Comparison of ENCODE assay signal across 8 cellular contexts in the genomic region with DNA sequence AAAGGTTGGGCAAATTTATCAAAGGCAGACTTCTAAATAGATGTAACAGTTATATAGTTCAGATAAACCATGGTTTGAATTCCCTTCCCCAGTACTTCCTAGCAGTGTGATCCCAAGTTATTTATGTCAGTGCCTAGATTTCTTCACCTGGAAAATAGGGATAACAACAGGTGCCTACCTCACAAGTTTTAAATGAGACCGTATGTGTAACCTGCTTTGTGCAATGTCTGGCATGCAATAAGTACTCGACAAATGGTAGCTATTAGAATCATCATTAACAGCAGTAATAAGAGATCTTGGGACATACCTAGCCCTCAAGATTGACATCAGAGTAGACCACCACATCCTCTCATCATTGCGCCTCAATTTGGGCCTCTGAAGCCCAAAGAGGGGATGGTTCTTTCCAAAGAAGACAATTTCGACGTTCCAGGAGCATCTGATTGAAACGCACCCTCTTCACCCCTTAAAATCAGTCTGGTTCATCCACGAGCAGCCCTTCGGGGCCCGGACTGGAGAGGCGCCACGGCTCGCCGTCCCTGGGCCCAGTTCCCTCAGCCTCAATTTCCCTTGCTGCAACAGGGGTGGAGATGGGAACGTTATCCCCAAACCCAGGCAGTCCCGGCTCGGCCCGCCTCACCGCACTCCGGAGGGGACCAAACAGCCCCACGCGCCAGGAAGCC. TPM values are rescaled to one million over a fixed set of nuclear protein-coding genes. Genes with fewer than 3 reads are reported as not detected.
DNase-seq lines count a peak whose midpoint lies in the region; ATAC-seq and TF ChIP-seq lines count a peak whose summit lies in the region.

No MANE protein-coding gene starts in this region.

- H3K4me1 ChIP-seq in iPS-18a (ENCODE audit: control insufficient read depth, low read depth, low read length), result no peaks in the 10 kb centered on the region
- peaks cover 12 to 44% (median 34%) of the 10 kb centered on the region in 4 donors for H3K4me1 ChIP-seq in stomach

- H3K27me3 ChIP-seq in iPS-18a (ENCODE audit: control insufficient read depth, insufficient read depth, low read length), result no peaks in the 10 kb centered on the region
- no peaks in the 10 kb centered on the region for H3K27me3 ChIP-seq in stomach

- intact Hi-C loops in stomach (cut with DNase I; ENCODE audit: low total_unique reads), result no loop called here

- no peak for TF ChIP-seq EP300 in stomach (IDR thresholded peaks at IDR 0.05)

- no peak for TF ChIP-seq CTCF in stomach (IDR thresholded peaks at IDR 0.05)

- peaks cover 2% of the 10 kb centered on the region for H3K36me3 ChIP-seq in iPS-18a (ENCODE audit: control insufficient read depth, low read depth, low read length)
- H3K36me3 ChIP-seq in stomach, result peaks cover 0 to 11% (median 5%) of the 10 kb centered on the region in 4 donors

- peaks cover 56% of the 10 kb centered on the region for H3K4me1 Mint-ChIP-seq in stimulated activated naive CD8-positive, alpha-beta T cell treated with anti-CD3 and anti-CD28 coated beads, Interleukin-15, Interleukin-2, amounts not matched to agents 100 ng/mL and 50 ng/mL, for 24 hours (ENCODE audit: low read depth)
- H3K4me1 Mint-ChIP-seq in activated T-helper 17 cell treated with anti-CD3 and anti-CD28 coated beads, Interleukin-2, amount 50 U/mL, for 72 hours, result peaks cover 27% of the 10 kb centered on the region

- ATAC-seq in stimulated activated naive CD8-positive, alpha-beta T cell treated with anti-CD3 and anti-CD28 coated beads, Interleukin-15, Interleukin-2, amounts not matched to agents 100 U/mL and 50 U/mL, for 24 hours, result no peak
- ATAC-seq in HG03432 (IDR thresholded peaks at IDR 0.05; ENCODE audit: unreplicated experiment) (peak; percentile 46), HG02678 (IDR thresholded peaks at IDR 0.05; ENCODE audit: unreplicated experiment) (no peak)
- no peak for ATAC-seq in activated T-helper 17 cell treated with anti-CD3 and anti-CD28 coated beads, Interleukin-2, amount 50 U/mL, for 72 hours (replicated peaks)

- H3K36me3 Mint-ChIP-seq in stimulated activated naive CD8-positive, alpha-beta T cell treated with anti-CD3 and anti-CD28 coated beads, Interleukin-15, Interleukin-2, amounts not matched to agents 100 ng/mL and 50 ng/mL, for 24 hours (ENCODE audit: low read depth), result peaks cover 61% of the 10 kb centered on the region
- peaks cover 55% of the 10 kb centered on the region for H3K36me3 Mint-ChIP-seq in activated T-helper 17 cell treated with anti-CD3 and anti-CD28 coated beads, Interleukin-2, amount 50 U/mL, for 72 hours (ENCODE audit: low read depth)

- H3K9me3 Mint-ChIP-seq in stimulated activated naive CD8-positive, alpha-beta T cell treated with anti-CD3 and anti-CD28 coated beads, Interleukin-15, Interleukin-2, amounts not matched to agents 100 ng/mL and 50 ng/mL, for 24 hours, result no peaks in the 10 kb centered on the region
- H3K9me3 Mint-ChIP-seq in activated T-helper 17 cell treated with anti-CD3 and anti-CD28 coated beads, Interleukin-2, amount 50 U/mL, for 72 hours, result no peaks in the 10 kb centered on the region

- H3K9me3 ChIP-seq in iPS-18a (ENCODE audit: control insufficient read depth, low read depth, low read length) (no peaks in the 10 kb centered on the region), stomach (no peaks in the 10 kb centered on the region)

- H3K27me3 Mint-ChIP-seq in stimulated activated naive CD8-positive, alpha-beta T cell treated with anti-CD3 and anti-CD28 coated beads, Interleukin-15, Interleukin-2, amounts not matched to agents 100 ng/mL and 50 ng/mL, for 24 hours, result no peaks in the 10 kb centered on the region
- no peaks in the 10 kb centered on the region for H3K27me3 Mint-ChIP-seq in activated T-helper 17 cell treated with anti-CD3 and anti-CD28 coated beads, Interleukin-2, amount 50 U/mL, for 72 hours

- peak overlapping the region; percentile 68 for H3K4me3 ChIP-seq in iPS-18a (ENCODE audit: low read length)
- peak overlapping the region; percentile 65 to 82 (median 77) for H3K4me3 ChIP-seq in stomach

- no peak for TF ChIP-seq POLR2A in stomach (IDR thresholded peaks at IDR 0.05)

- DNase-seq in stimulated activated naive CD8-positive, alpha-beta T cell treated with anti-CD3 and anti-CD28 coated beads, Interleukin-15, Interleukin-2, amounts not matched to agents 100 U/mL and 50 U/mL, for 24 hours, result no peak
- no peak for DNase-seq in stomach
- DNase-seq in medulla oblongata (ENCODE audit: extremely low spot score), result no peak

- peak overlapping the region; percentile 86 for H3K9ac ChIP-seq in iPS-18a (ENCODE audit: low read length)

- H3K27ac Mint-ChIP-seq in stimulated activated naive CD8-positive, alpha-beta T cell treated with anti-CD3 and anti-CD28 coated beads, Interleukin-15, Interleukin-2, amounts not matched to agents 100 ng/mL and 50 ng/mL, for 24 hours, result peak overlapping the region; percentile 97
- peak overlapping the region; percentile 98 for H3K27ac Mint-ChIP-seq in activated T-helper 17 cell treated with anti-CD3 and anti-CD28 coated beads, Interleukin-2, amount 50 U/mL, for 72 hours

- WGBS in stomach, 5 donors, result 0 to 1% (median 0%) methylated on average over 15 to 21 of the region's 21 CpGs

- H3K4me3 Mint-ChIP-seq in stimulated activated naive CD8-positive, alpha-beta T cell treated with anti-CD3 and anti-CD28 coated beads, Interleukin-15, Interleukin-2, amounts not matched to agents 100 ng/mL and 50 ng/mL, for 24 hours, result peak overlapping the region; percentile 99
- peak overlapping the region; percentile 99 for H3K4me3 Mint-ChIP-seq in activated T-helper 17 cell treated with anti-CD3 and anti-CD28 coated beads, Interleukin-2, amount 50 U/mL, for 72 hours

- H3K27ac ChIP-seq in iPS-18a (ENCODE audit: low read length) (peak overlapping the region; percentile 52), stomach (peak overlapping the region; percentile 91 to 98 (median 94))

RNA-seq across cellular contexts. Expression of a gene that starts 0.5 kb away (rescaled TPM):
- total RNA-seq in activated T-helper 17 cell treated with anti-CD3 and anti-CD28 coated beads, Interleukin-2, amount 50 U/mL, for 72 hours, result 10 to 100 TPM; 36.9 to 73.7 TPM
- 10 to 100 TPM; 12.3 to 59.8 (median 45.2) TPM for total RNA-seq in stomach
- 10 to 100 TPM in 2 of 3 donors, 1 to 10 TPM in 1; 9.9 to 15.0 (median 13.9) TPM for polyA plus RNA-seq in stomach

RNA-seq across cellular contexts. Expression of a gene that starts 0.6 kb away (rescaled TPM):
- total RNA-seq in activated T-helper 17 cell treated with anti-CD3 and anti-CD28 coated beads, Interleukin-2, amount 50 U/mL, for 72 hours, result 10 to 100 TPM; 29.2 to 36.7 TPM
- 10 to 100 TPM in 4 of 5 donors, 1 to 10 TPM in 1; 8.0 to 54.3 (median 19.0) TPM for total RNA-seq in stomach
- polyA plus RNA-seq in stomach, result 1 to 10 TPM; 6.5 to 8.2 (median 6.8) TPM

RNA-seq across cellular contexts. Expression of a gene that starts 30.3 kb away (rescaled TPM):
- not detected for total RNA-seq in activated T-helper 17 cell treated with anti-CD3 and anti-CD28 coated beads, Interleukin-2, amount 50 U/mL, for 72 hours
- not detected for total RNA-seq in stomach
- not detected for polyA plus RNA-seq in stomach
